16 cellular contexts compared by ENCODE assay signal in genomic region chr21:36092676-36093075, GRCh38. TPM values are rescaled to one million over a fixed set of nuclear protein-coding genes. Genes with fewer than 3 reads are reported as not detected.
"Had no signal": no experiment of that assay in that cellular context is flagged by ENCODE, and none has a peak within 500 bp of the region (broad histone marks: within the 10 kb centered on the region; RNA-seq: fewer than 3 reads in every experiment).

No MANE protein-coding gene starts in this region.

- DNase-seq: dermis blood vessel endothelial cell; erythroblast; heart left ventricle; hippocampal formation; mammary epithelial cell; nucleus accumbens; ovary; right cardiac atrium; small intestine; stimulated activated CD4-positive, alpha-beta T cell treated with anti-CD3 and anti-CD28 coated beads, Interleukin-12 subunit alpha, Interleukin-12 subunit beta, amount 100 ng/mL, for 4 hours; stimulated activated naive CD4-positive, alpha-beta T cell; stomach; substantia nigra; transverse colon had no signal

- ATAC-seq: heart left ventricle; left lobe of liver; natural killer cell treated with Interleukin-12 subunit alpha and Interleukin-12 subunit beta and Interleukin-15 and Interleukin-18, amount 100 ng/mL, for 72 hours; right cardiac atrium had no signal

RNA-seq across cellular contexts. Expression of gene CBR3, which starts 42.2 kb away (rescaled TPM):
- total RNA-seq: left lobe of liver had no signal
